Comparison of ENCODE assay signal across 8 cellular contexts in the genomic region with DNA sequence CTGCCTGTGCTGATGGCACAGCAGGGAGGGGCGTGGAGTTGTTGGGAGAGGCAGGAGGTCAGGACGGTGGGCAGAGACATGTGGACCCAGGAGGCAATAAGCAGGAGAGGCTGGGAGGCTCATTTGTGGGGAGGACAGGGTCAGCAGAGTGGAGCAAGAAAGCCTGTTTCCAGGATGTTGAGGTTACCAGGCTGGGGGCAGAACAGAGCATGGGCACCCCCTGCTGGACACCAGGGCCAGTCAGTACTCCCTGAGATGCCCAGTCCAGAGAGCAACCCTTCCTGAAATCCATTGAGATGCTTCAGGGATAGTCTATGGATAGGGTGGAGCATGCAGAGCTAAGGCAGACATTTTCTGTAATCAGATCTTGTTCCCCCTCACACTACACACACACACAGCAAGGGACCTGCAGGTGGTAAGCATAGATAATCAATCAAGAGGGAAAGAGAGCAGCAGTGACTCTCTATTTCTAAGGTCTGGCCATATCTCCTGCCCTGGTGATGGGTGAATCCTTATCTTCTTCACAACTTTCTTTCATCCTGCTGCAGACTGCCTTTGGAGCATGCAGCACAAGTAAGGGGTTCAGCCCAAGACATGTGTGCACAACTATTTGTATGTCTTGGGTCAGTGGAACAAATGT. TPM values are rescaled to one million over a fixed set of nuclear protein-coding genes. Genes with fewer than 3 reads are reported as not detected.
A peak's percentile ranks its signal among the peaks of the same experiment; 100 is the strongest.
DNase-seq lines count a peak whose midpoint lies in the region; ATAC-seq, FAIRE-seq and TF ChIP-seq lines count a peak whose summit lies in the region.

No MANE protein-coding gene starts in this region.

- FAIRE-seq in RCC 7860 (lab: Jason Lieb, UNC), result no peak

- H3K36me3 ChIP-seq in lower lobe of right lung (peaks cover 22% of the 10 kb centered on the region), thyroid gland (peaks cover 0 to 3% of the 10 kb centered on the region in 2 donors)

- WGBS in thyroid gland, 2 donors, result 61 to 71% methylated on average over 2 of the region's 2 CpGs

- DNase-seq in COR-L47 (lab: John Stamatoyannopoulos, UW) (peak; percentile 24), H4 (ENCODE audit: low spot score) (peak; percentile 67), RCC 7860 (ENCODE audit: low spot score) (peak; percentile 9), ecto neural progenitor cell (ENCODE audit: low spot score) (peak; percentile 82), lower lobe of right lung (peak; percentile 73), thyroid gland (peak; percentile 69 to 72)

- ATAC-seq in lower lobe of right lung (peak; percentile 82 to 84), GM19397 (IDR thresholded peaks at IDR 0.05; ENCODE audit: unreplicated experiment) (no peak), HG02642 (IDR thresholded peaks at IDR 0.05; ENCODE audit: poor library complexity, unreplicated experiment) (no peak)

- H3K4me1 ChIP-seq in lower lobe of right lung (peaks cover 10% of the 10 kb centered on the region), thyroid gland (peaks cover 0 to 5% of the 10 kb centered on the region in 2 donors)

- TF ChIP-seq CTCF in lower lobe of right lung (IDR thresholded peaks at IDR 0.05) (peak; percentile 68), thyroid gland (IDR thresholded peaks at IDR 0.05) (peak; percentile 21 to 70 (median 62))

- H3K27ac ChIP-seq in lower lobe of right lung, result no peak overlapping the region
- H3K27ac ChIP-seq in thyroid gland, result no peak overlapping the region

- H3K4me3 ChIP-seq in lower lobe of right lung (no peak overlapping the region), thyroid gland (replicated peaks in 1 of 3) (no peak overlapping the region)

- no peaks in the 10 kb centered on the region for H3K27me3 ChIP-seq in lower lobe of right lung (ENCODE audit: low read depth)
- H3K27me3 ChIP-seq in thyroid gland, result no peaks in the 10 kb centered on the region

- no peaks in the 10 kb centered on the region for H3K9me3 ChIP-seq in lower lobe of right lung
- H3K9me3 ChIP-seq in thyroid gland, result no peaks in the 10 kb centered on the region

- TF ChIP-seq POLR2A in thyroid gland (IDR thresholded peaks at IDR 0.05), result no peak

- intact Hi-C loops in lower lobe of right lung (cut with DNase I) (no loop called here), thyroid gland (cut with DNase I) (loop anchor here (10.0 kb wide), 1 partner anchor 518 kb away; no protein-coding TSS in a partner anchor)

RNA-seq across cellular contexts. Expression of gene MOCS1, which starts 41.7 kb away (rescaled TPM):
- total RNA-seq in H4 (2014; rRNA removed; shearing (Covaris generic)), result 7.8 and 8.3 TPM in 2 replicates
- total RNA-seq in lower lobe of right lung (22.9 TPM), thyroid gland (10 to 100 TPM; 23.4 to 39.8 (median 33.1) TPM)

Comparison
In these comparisons a context has a peak if more than half of its experiments do, and no peak if none do; other contexts are left out.
1. DNase-seq: peak in every context shown above with its lines; median percentile 82 in ecto neural progenitor cell; 73 in lower lobe of right lung; 70 in thyroid gland; 67 in H4; 24 in COR-L47; 9 in RCC 7860.
2. ATAC-seq: peak in lower lobe of right lung (2 of 2); none in GM19397 (single experiment) and HG02642 (single experiment).